ENCODE assay signal across 8 cellular contexts in the genomic region with DNA sequence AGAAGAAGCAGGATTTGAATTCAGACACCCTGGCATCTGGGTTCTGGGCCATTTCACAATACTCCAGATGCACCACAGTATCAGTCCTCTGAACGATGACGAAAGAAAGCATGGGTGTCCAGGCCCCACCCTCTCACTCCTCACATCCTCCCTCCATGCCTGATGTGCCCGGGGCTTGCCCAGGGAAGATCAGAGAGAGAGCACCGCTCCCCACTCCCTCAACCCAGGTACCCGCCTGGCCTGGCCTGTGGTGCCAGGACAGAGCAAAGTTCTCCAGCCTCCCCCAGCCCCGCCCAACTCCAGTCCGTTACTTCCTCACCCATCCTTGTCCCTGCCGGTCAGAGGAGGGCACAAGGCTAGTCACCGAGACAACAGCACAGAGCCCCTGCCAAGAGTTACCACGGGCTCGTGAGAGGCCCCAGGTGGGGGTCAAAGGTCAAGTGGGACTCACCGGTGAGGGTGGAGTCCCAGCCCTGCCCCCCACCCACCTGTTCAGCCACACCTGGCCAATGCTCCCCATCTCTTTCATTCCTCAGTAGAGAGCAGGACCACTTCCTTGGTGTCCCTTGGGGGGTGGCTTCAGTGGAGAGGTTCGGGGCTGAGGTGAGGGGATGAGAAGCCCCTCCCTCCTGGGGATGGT. TPM values are rescaled to one million over a fixed set of nuclear protein-coding genes. Genes with fewer than 3 reads are reported as not detected.
DNase-seq lines count a peak whose midpoint lies in the region; ATAC-seq, FAIRE-seq and TF ChIP-seq lines count a peak whose summit lies in the region.

No MANE protein-coding gene starts in this region.

- peak overlapping the region; percentile 31 for H3K4me2 ChIP-seq in Loucy (ENCODE audit: low read depth, low read length, poor library complexity, severe bottlenecking)

- intact Hi-C loops in CD4-positive, alpha-beta T cell (cut with DNase I, micrococcal nuclease): no loop called here
- intact Hi-C loops in prostate gland (cut with DNase I): no loop called here

- H3K4me1 ChIP-seq in Loucy (ENCODE audit: insufficient read depth, low read length, poor library complexity, severe bottlenecking): peaks cover 93% of the 10 kb centered on the region
- H3K4me1 ChIP-seq in prostate gland (replicated peaks): peaks cover 90% of the 10 kb centered on the region

- peak in 3 of 10 experiments; percentile 42 to 60 (median 53) for DNase-seq in CD4-positive, alpha-beta T cell
- DNase-seq in activated naive CD4-positive, alpha-beta T cell treated with anti-CD3 and anti-CD28 coated beads, Interleukin-2, amount 10 ng/mL, durations not matched to agents 7 days and 5 days: peak; percentile 72
- DNase-seq in glomerular visceral epithelial cell (ENCODE audit: extremely low spot score): peak; percentile 69
- no peak for DNase-seq in prostate gland (ENCODE audit: low spot score)
- no peak for DNase-seq in frontal cortex (ENCODE audit: low spot score in 2 of 2)
- no peak for DNase-seq in KBM-7
- no peak for DNase-seq in SHP77 treated with DMSO at 0.1 percent for 48 hours (lab: John Stamatoyannopoulos, UW)

- H3K27ac ChIP-seq in CD4-positive, alpha-beta T cell (ENCODE audit: low read depth, low read length): peak overlapping the region; percentile 96
- H3K27ac ChIP-seq in prostate gland: peak overlapping the region; percentile 92 to 97

- H3K27ac Mint-ChIP-seq in CD4-positive, alpha-beta T cell: peak overlapping the region; percentile 100
- H3K27ac Mint-ChIP-seq in activated naive CD4-positive, alpha-beta T cell treated with anti-CD3 and anti-CD28 coated beads, Interleukin-2, amount 10 ng/mL, durations not matched to agents 7 days and 5 days: peak overlapping the region; percentile 99

- H3K4me3 ChIP-seq in Loucy (ENCODE audit: low read length, poor library complexity, severe bottlenecking): no peak overlapping the region
- H3K4me3 ChIP-seq in prostate gland: peak overlapping the region; percentile 9 to 10

- H3K36me3 ChIP-seq in Loucy (ENCODE audit: insufficient read depth, low read length): no peaks in the 10 kb centered on the region
- H3K36me3 ChIP-seq in prostate gland: no peaks in the 10 kb centered on the region

- H4K20me1 ChIP-seq in Loucy (ENCODE audit: insufficient read depth, low read length, poor library complexity, severe bottlenecking): peaks cover 3% of the 10 kb centered on the region

- H3K9me2 ChIP-seq in Loucy (replicated peaks; ENCODE audit: low read depth, low read length): no peaks in the 10 kb centered on the region

- CTCF ChIA-PET in CD4-positive, alpha-beta T cell (lab: Charles Lee): no interaction called here
- CTCF ChIA-PET in activated naive CD4-positive, alpha-beta T cell treated with anti-CD3 and anti-CD28 coated beads, Interleukin-2, amount 10 ng/mL, durations not matched to agents 7 days and 5 days (lab: Charles Lee): interaction anchor here (1.1 to 2.1 kb wide), 3 partner anchors 9 to 12 kb away, joined by 3 to 4 read pairs (median 4); no protein-coding TSS in a partner anchor

- H3F3A ChIP-seq in Loucy (ENCODE audit: low read depth): 0 out of 2 replicates have a peak, but pooled peaks cover 4% of the 10 kb centered on the region

- peak overlapping the region; percentile 66 for H3K9ac ChIP-seq in Loucy (ENCODE audit: low read depth, low read length, poor library complexity, severe bottlenecking)

- peaks cover 76% of the 10 kb centered on the region for H3K79me2 ChIP-seq in Loucy (ENCODE audit: insufficient read depth, low read length)

- WGBS in prostate gland: 17% methylated on average over 13 of the region's 13 CpGs

- peaks cover 82% of the 10 kb centered on the region for H3K4me1 Mint-ChIP-seq in CD4-positive, alpha-beta T cell (ENCODE audit: low read depth)
- peaks cover 90% of the 10 kb centered on the region for H3K4me1 Mint-ChIP-seq in activated naive CD4-positive, alpha-beta T cell treated with anti-CD3 and anti-CD28 coated beads, Interleukin-2, amount 10 ng/mL, durations not matched to agents 7 days and 5 days

- H3K27me3 Mint-ChIP-seq in CD4-positive, alpha-beta T cell: no peaks in the 10 kb centered on the region
- H3K27me3 Mint-ChIP-seq in activated naive CD4-positive, alpha-beta T cell treated with anti-CD3 and anti-CD28 coated beads, Interleukin-2, amount 10 ng/mL, durations not matched to agents 7 days and 5 days: no peaks in the 10 kb centered on the region

- POLR2A ChIA-PET in CD4-positive, alpha-beta T cell (lab: Charles Lee): interaction anchor here (10.4 kb wide), 1 partner anchor 127 kb away, joined by 157 read pairs; a partner anchor contains a TSS

- no peaks in the 10 kb centered on the region for H3K9me3 Mint-ChIP-seq in CD4-positive, alpha-beta T cell
- H3K9me3 Mint-ChIP-seq in activated naive CD4-positive, alpha-beta T cell treated with anti-CD3 and anti-CD28 coated beads, Interleukin-2, amount 10 ng/mL, durations not matched to agents 7 days and 5 days: no peaks in the 10 kb centered on the region

- peak overlapping the region; percentile 92 for H3K4me3 Mint-ChIP-seq in CD4-positive, alpha-beta T cell
- H3K4me3 Mint-ChIP-seq in activated naive CD4-positive, alpha-beta T cell treated with anti-CD3 and anti-CD28 coated beads, Interleukin-2, amount 10 ng/mL, durations not matched to agents 7 days and 5 days: peak overlapping the region; percentile 96

- peaks cover 57% of the 10 kb centered on the region for H3K36me3 Mint-ChIP-seq in CD4-positive, alpha-beta T cell (ENCODE audit: low read depth)
- H3K36me3 Mint-ChIP-seq in activated naive CD4-positive, alpha-beta T cell treated with anti-CD3 and anti-CD28 coated beads, Interleukin-2, amount 10 ng/mL, durations not matched to agents 7 days and 5 days: peaks cover 52% of the 10 kb centered on the region

- no peak for FAIRE-seq in frontal cortex (lab: Jason Lieb, UNC)

- no peak for TF ChIP-seq CTCF in CD4-positive, alpha-beta T cell (IDR thresholded peaks at IDR 0.05)
- TF ChIP-seq CTCF in Loucy (conservative IDR thresholded peaks at IDR 0.05; ENCODE audit: low read length) (no peak), prostate gland (IDR thresholded peaks at IDR 0.05) (no peak)

- TF ChIP-seq POLR2A in prostate gland (IDR thresholded peaks at IDR 0.05): peak; percentile 33

- ATAC-seq in CD4-positive, alpha-beta T cell (ENCODE audit: poor library complexity): peak; percentile 20

- no peaks in the 10 kb centered on the region for H3K27me3 ChIP-seq in CD4-positive, alpha-beta T cell (ENCODE audit: control insufficient read depth, insufficient read depth, low read length)
- H3K27me3 ChIP-seq in Loucy (ENCODE audit: insufficient read depth, low read length, poor library complexity, severe bottlenecking) (no peaks in the 10 kb centered on the region), prostate gland (replicated peaks; ENCODE audit: insufficient read depth) (no peaks in the 10 kb centered on the region)

- in situ Hi-C loops in KBM-7 (cut with MboI; ENCODE audit: low pct_unique_long_range_greater_than_20kb, low sequenced_read_pairs): no loop called here

- H2AFZ ChIP-seq in Loucy (ENCODE audit: low read length): no peak overlapping the region

- no peaks in the 10 kb centered on the region for H3K9me3 ChIP-seq in CD4-positive, alpha-beta T cell (ENCODE audit: control insufficient read depth, low read length)
- H3K9me3 ChIP-seq in Loucy (ENCODE audit: insufficient read depth, low read depth, low read length) (no peaks in the 10 kb centered on the region), prostate gland (no peaks in the 10 kb centered on the region)

RNA-seq across cellular contexts. Expression of a gene that starts 8.1 kb away (rescaled TPM):
- 100 to 1,000 TPM; 326 to 332 TPM for total RNA-seq in CD4-positive, alpha-beta T cell
- total RNA-seq in prostate gland (10 to 100 TPM; 46.6 to 56.8 TPM), frontal cortex (8.6 TPM)

RNA-seq across cellular contexts. Expression of a gene that starts 33.9 kb away (rescaled TPM):
- total RNA-seq in CD4-positive, alpha-beta T cell: 10 to 100 TPM; 13.2 to 14.3 TPM
- total RNA-seq in prostate gland (under 1 TPM in 1 of 2 donors, not detected in 1; 0.17 TPM), frontal cortex (not detected)

RNA-seq across cellular contexts. Expression of a gene that starts 38.5 kb away (rescaled TPM):
- total RNA-seq in CD4-positive, alpha-beta T cell: under 1 TPM in 1 of 2 experiments, not detected in 1; 0.27 TPM
- total RNA-seq in prostate gland (not detected), frontal cortex (not detected)

RNA-seq across cellular contexts. Expression of a gene that starts 54.0 kb away (rescaled TPM):
- not detected for total RNA-seq in CD4-positive, alpha-beta T cell
- total RNA-seq in prostate gland: 1 to 10 TPM in 1 of 2 donors, not detected in 1; 1.8 TPM
- total RNA-seq in frontal cortex: not detected

Comparison
In these comparisons a context has a peak if more than half of its experiments do, and no peak if none do; other contexts are left out.
1. DNase-seq: peak in activated naive CD4-positive, alpha-beta T cell treated with anti-CD3 and anti-CD28 coated beads, Interleukin-2, amount 10 ng/mL, durations not matched to agents 7 days and 5 days (single experiment) and glomerular visceral epithelial cell (single experiment); none in prostate gland (single experiment), frontal cortex (0 of 2), KBM-7 (single experiment) and SHP77 treated with DMSO at 0.1 percent for 48 hours (single experiment).
2. RNA of a gene that starts 8.1 kb away (total RNA-seq): 326 to 332 TPM in CD4-positive, alpha-beta T cell; 46.6 to 56.8 TPM in prostate gland and 8.6 TPM in frontal cortex (single experiment); every median in the first group is over 4 times any median in the second.
3. RNA of a gene that starts 33.9 kb away (total RNA-seq): 13.2 to 14.3 TPM in CD4-positive, alpha-beta T cell; 0.17 TPM in prostate gland and not detected in frontal cortex (single experiment); every median in the first group is over 10 times any median in the second.